8 cellular contexts compared by ENCODE assay signal in genomic region chr1:37513795-37514349, GRCh38.
DNase-seq lines count a peak whose midpoint lies in the region; ATAC-seq and TF ChIP-seq lines count a peak whose summit lies in the region.

No MANE protein-coding gene starts in this region.

- DNase-seq in NCI-H2081 (lab: John Stamatoyannopoulos, UW) (peak; percentile 46 to 67), NCI-H2081 treated with DMSO at 0.1 percent for 48 hours (lab: John Stamatoyannopoulos, UW) (no peak), astrocyte of the cerebellum (ENCODE audit: low read depth) (no peak), iPS-NIHi11 (ENCODE audit: low spot score) (peak; percentile 77)
- peak; percentile 31 to 49 for DNase-seq in stimulated activated CD4-positive, alpha-beta T cell treated with anti-CD3 and anti-CD28 coated beads, Interleukin-12 subunit alpha, Interleukin-12 subunit beta, amount 100 ng/mL, for 24 hours (ENCODE audit: low read depth in 2 of 2)

- H3K4me3 ChIP-seq in HUES48 (ENCODE audit: low read depth, low read length) (peak overlapping the region; percentile 73), SU-DHL-6 (ENCODE audit: insufficient read depth, low read length, poor library complexity, severe bottlenecking) (peak overlapping the region; percentile 60), astrocyte of the cerebellum (ENCODE audit: low read depth, low read length) (peak overlapping the region; percentile 72)

- TF ChIP-seq CTCF in SU-DHL-6 (IDR thresholded peaks at IDR 0.05; ENCODE audit: insufficient read depth, low read length, poor library complexity, severe bottlenecking) (no peak), astrocyte of the cerebellum (IDR thresholded peaks at IDR 0.05; ENCODE audit: low read depth, low read length, missing control alignments) (no peak)

- H3K79me2 ChIP-seq in SU-DHL-6 (ENCODE audit: insufficient read depth, low read length), result peaks cover 21% of the 10 kb centered on the region

- peak overlapping the region; percentile 58 for H3K4me2 ChIP-seq in SU-DHL-6 (ENCODE audit: low read depth, low read length, poor library complexity, severe bottlenecking)

- peaks cover 29% of the 10 kb centered on the region for H3K36me3 ChIP-seq in HUES48 (ENCODE audit: control insufficient read depth, insufficient read depth, low read length)
- H3K36me3 ChIP-seq in SU-DHL-6 (ENCODE audit: low read length), result peaks cover 4% of the 10 kb centered on the region; the same call in 1 of the 2 replicates

- H3K27ac ChIP-seq in HUES48 (ENCODE audit: low read depth, low read length) (peak overlapping the region; percentile 86), SU-DHL-6 (ENCODE audit: low read depth, low read length) (peak overlapping the region; percentile 46; the same call in 1 of the 2 replicates)

- no peak for ATAC-seq in GM18858 (IDR thresholded peaks at IDR 0.05; ENCODE audit: unreplicated experiment)

- H3K9ac ChIP-seq in HUES48 (ENCODE audit: low read depth, low read length) (no peak overlapping the region), SU-DHL-6 (ENCODE audit: low read length) (peak overlapping the region; percentile 86)

- H2AFZ ChIP-seq in SU-DHL-6 (ENCODE audit: low read depth, low read length, severe bottlenecking), result peak overlapping the region; percentile 89

- peaks cover 15% of the 10 kb centered on the region; the same call in 1 of the 2 replicates for H3K4me1 ChIP-seq in HUES48 (ENCODE audit: control insufficient read depth, insufficient read depth, low read length)

- in situ Hi-C loops in astrocyte of the cerebellum (cut with HindIII; ENCODE audit: low sequenced_read_pairs), result no loop called here

- H3K9me2 ChIP-seq in SU-DHL-6 (replicated peaks; ENCODE audit: insufficient read depth, low read length), result no peaks in the 10 kb centered on the region

- no peaks in the 10 kb centered on the region for H4K20me1 ChIP-seq in SU-DHL-6 (ENCODE audit: low read depth, low read length)

- H3K9me3 ChIP-seq in HUES48 (ENCODE audit: control insufficient read depth, insufficient read depth, low read length), result no peaks in the 10 kb centered on the region
- no peaks in the 10 kb centered on the region for H3K9me3 ChIP-seq in SU-DHL-6 (ENCODE audit: insufficient read depth, low read length)

- H3K27me3 ChIP-seq in HUES48 (ENCODE audit: control insufficient read depth, insufficient read depth, low read length) (no peaks in the 10 kb centered on the region; the same call in none of the 2 replicates), SU-DHL-6 (ENCODE audit: low read length) (no peaks in the 10 kb centered on the region)

- H3F3A ChIP-seq in SU-DHL-6 (ENCODE audit: insufficient read depth), result no peaks in the 10 kb centered on the region

Comparison
In these comparisons a context has a peak if more than half of its experiments do, and no peak if none do; other contexts are left out.
1. DNase-seq: peak in NCI-H2081 (2 of 2), iPS-NIHi11 (single experiment) and stimulated activated CD4-positive, alpha-beta T cell treated with anti-CD3 and anti-CD28 coated beads, Interleukin-12 subunit alpha, Interleukin-12 subunit beta, amount 100 ng/mL, for 24 hours (2 of 2); none in NCI-H2081 treated with DMSO at 0.1 percent for 48 hours (single experiment) and astrocyte of the cerebellum (single experiment).
2. Peak in every context shown above with its lines, with median percentiles within 50 percentile points of each other: H3K4me3 ChIP-seq.